29 cellular contexts compared by ENCODE assay signal in the genomic region with DNA sequence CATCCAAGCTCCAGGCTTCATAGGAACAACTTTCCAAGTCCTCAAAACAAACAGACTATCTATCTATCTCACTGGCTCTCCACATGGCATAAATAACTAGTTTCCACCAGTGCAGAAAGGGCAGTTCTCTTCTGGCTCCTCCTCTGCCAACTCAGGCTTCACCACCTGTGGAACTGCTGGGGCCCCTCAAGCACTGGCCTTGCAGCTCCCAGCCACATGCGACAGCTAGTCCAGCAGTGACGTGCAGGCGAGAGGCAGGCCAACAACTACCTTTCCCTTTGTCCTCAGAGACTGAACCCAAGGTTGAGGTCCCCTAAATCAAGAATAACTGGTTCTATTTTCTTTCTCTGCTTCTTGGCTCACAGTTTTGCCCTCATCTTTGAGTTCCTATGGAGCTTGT.
"Had no signal": no experiment of that assay in that cellular context is flagged by ENCODE, and none has a peak within 500 bp of the region (broad histone marks: within the 10 kb centered on the region; RNA-seq: fewer than 3 reads in every experiment).

No MANE protein-coding gene starts in this region.

- H3K27ac Mint-ChIP-seq: activated CD4-positive, alpha-beta memory T cell treated with anti-CD3 and anti-CD28 coated beads, Interleukin-2, amount 10 ng/mL, durations not matched to agents 7 days and 5 days; activated naive CD4-positive, alpha-beta T cell treated with anti-CD3 and anti-CD28 coated beads, Interleukin-2, amount 10 ng/mL, durations not matched to agents 7 days and 5 days; activated naive CD8-positive, alpha-beta T cell treated with anti-CD3 and anti-CD28 coated beads, Interleukin-2, amount 50 U/mL, for 24 hours; T-cell had no signal

- ATAC-seq: activated CD8-positive, alpha-beta memory T cell treated with anti-CD3 and anti-CD28 coated beads, Interleukin-2, amount 10 ng/mL, durations not matched to agents 7 days and 5 days; activated naive CD8-positive, alpha-beta T cell treated with anti-CD3 and anti-CD28 coated beads, Interleukin-2, amount 50 U/mL, for 24 hours; Panc1; SK-N-SH treated with all-trans-retinoic acid at 6 μM for 48 hours; T-cell had no signal

- H3K27ac ChIP-seq: brain microvascular endothelial cell, WERI-Rb-1 had no signal

- H3K27me3 ChIP-seq: brain microvascular endothelial cell had no signal

- DNase-seq: activated CD4-positive, alpha-beta memory T cell treated with anti-CD3 and anti-CD28 coated beads, Interleukin-2, amount 10 ng/mL, durations not matched to agents 7 days and 5 days; activated CD4-positive, alpha-beta T cell treated with anti-CD3 and anti-CD28 coated beads for 1 hour; activated CD4-positive, alpha-beta T cell treated with anti-CD3 and anti-CD28 coated beads for 48 hours; activated CD4-positive, CD25-positive, alpha-beta regulatory T cell; activated CD8-positive, alpha-beta memory T cell treated with anti-CD3 and anti-CD28 coated beads for 24 hours; activated CD8-positive, alpha-beta memory T cell treated with anti-CD3 and anti-CD28 coated beads, Interleukin-2, amount 10 ng/mL, durations not matched to agents 7 days and 5 days; activated CD8-positive, alpha-beta memory T cell treated with anti-CD3 and anti-CD28 coated beads, Interleukin-2, amount 50 U/mL, for 48 hours; activated effector memory CD4-positive, alpha-beta T cell treated with Interleukin-2 at 50 U/mL for 16 hours; activated naive CD4-positive, alpha-beta T cell treated with anti-CD3 and anti-CD28 coated beads, Interleukin-2, amount 10 ng/mL, durations not matched to agents 7 days and 5 days; activated naive CD8-positive, alpha-beta T cell treated with anti-CD3 and anti-CD28 coated beads, Interleukin-2, amount 50 U/mL, for 24 hours; activated T-cell treated with anti-CD3 and anti-CD28 coated beads, Interleukin-2, amount 50 U/mL, for 48 hours; amniotic stem cell; aorta; brain microvascular endothelial cell; NCI-H1105; NCI-H1436; NCI-H1694; NCI-H2029; NCI-H345; NCI-H524 treated with DMSO at 0.1 percent for 48 hours; SHP77 treated with DMSO at 0.1 percent for 48 hours; T-cell; T-helper 2 cell; T-helper 9 cell; WERI-Rb-1 had no signal

- H3K4me3 Mint-ChIP-seq: activated CD4-positive, alpha-beta memory T cell treated with anti-CD3 and anti-CD28 coated beads, Interleukin-2, amount 10 ng/mL, durations not matched to agents 7 days and 5 days; activated CD8-positive, alpha-beta memory T cell treated with anti-CD3 and anti-CD28 coated beads, Interleukin-2, amount 10 ng/mL, durations not matched to agents 7 days and 5 days; activated naive CD4-positive, alpha-beta T cell treated with anti-CD3 and anti-CD28 coated beads, Interleukin-2, amount 10 ng/mL, durations not matched to agents 7 days and 5 days; activated naive CD8-positive, alpha-beta T cell; activated naive CD8-positive, alpha-beta T cell treated with anti-CD3 and anti-CD28 coated beads, Interleukin-2, amount 50 U/mL, for 24 hours; central memory CD8-positive, alpha-beta T cell; T-cell had no signal

- H3K27me3 Mint-ChIP-seq: activated CD4-positive, alpha-beta memory T cell treated with anti-CD3 and anti-CD28 coated beads, Interleukin-2, amount 10 ng/mL, durations not matched to agents 7 days and 5 days; activated CD8-positive, alpha-beta memory T cell treated with anti-CD3 and anti-CD28 coated beads, Interleukin-2, amount 10 ng/mL, durations not matched to agents 7 days and 5 days; activated naive CD4-positive, alpha-beta T cell treated with anti-CD3 and anti-CD28 coated beads, Interleukin-2, amount 10 ng/mL, durations not matched to agents 7 days and 5 days; activated naive CD8-positive, alpha-beta T cell; activated naive CD8-positive, alpha-beta T cell treated with anti-CD3 and anti-CD28 coated beads, Interleukin-2, amount 50 U/mL, for 24 hours; central memory CD8-positive, alpha-beta T cell; T-cell had no signal

- H3K9me3 Mint-ChIP-seq: activated CD4-positive, alpha-beta memory T cell treated with anti-CD3 and anti-CD28 coated beads, Interleukin-2, amount 10 ng/mL, durations not matched to agents 7 days and 5 days; activated naive CD4-positive, alpha-beta T cell treated with anti-CD3 and anti-CD28 coated beads, Interleukin-2, amount 10 ng/mL, durations not matched to agents 7 days and 5 days; activated naive CD8-positive, alpha-beta T cell treated with anti-CD3 and anti-CD28 coated beads, Interleukin-2, amount 50 U/mL, for 24 hours; central memory CD8-positive, alpha-beta T cell; T-cell had no signal
